ENCODE assay signal across 17 cellular contexts in the genomic region with DNA sequence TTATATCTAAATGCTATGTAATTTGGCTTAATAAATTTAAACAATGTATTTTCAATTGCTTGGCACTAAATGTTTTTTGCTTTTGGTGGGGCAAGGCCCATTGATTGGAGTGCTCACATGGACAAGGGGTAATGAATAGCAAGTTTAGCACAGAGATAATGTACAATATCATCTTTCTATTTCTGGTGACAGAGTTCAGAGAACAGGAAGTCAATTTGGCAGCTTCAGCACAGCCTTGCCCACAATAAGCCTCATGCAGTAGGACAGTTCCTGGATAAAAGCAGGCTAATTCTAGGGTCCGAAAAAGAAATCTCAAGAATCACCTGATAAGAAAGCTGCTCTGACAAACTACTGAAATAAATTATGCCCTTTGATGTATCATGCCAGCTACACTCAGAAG.
DNase-seq lines count a peak whose midpoint lies in the region; ATAC-seq and TF ChIP-seq lines count a peak whose summit lies in the region.
"Had no signal": no experiment of that assay in that cellular context is flagged by ENCODE, and none has a peak within 500 bp of the region (broad histone marks: within the 10 kb centered on the region; RNA-seq: fewer than 3 reads in every experiment).

No MANE protein-coding gene starts in this region.

- H3K36me3 ChIP-seq in heart left ventricle = no peaks in the 10 kb centered on the region
- H3K36me3 ChIP-seq: BLaER1 treated with 17β-estradiol and CSF1 and Interleukin-3, amounts not matched to agents 10 nM and 100 nM; HAP-1 had no signal

- H3K4me3 ChIP-seq in heart left ventricle = no peak overlapping the region
- H3K4me3 ChIP-seq: BLaER1 treated with 17β-estradiol and CSF1 and Interleukin-3, amounts not matched to agents 10 nM and 100 nM; GM12878; GM23248; HAP-1 had no signal

- H3K4me1 ChIP-seq in heart left ventricle = peaks cover 0 to 5% (median 0%) of the 10 kb centered on the region in 12 donors
- H3K4me1 ChIP-seq: HAP-1 had no signal

- H3K27ac ChIP-seq in heart left ventricle = peak overlapping the region in 2 of 12 donors; percentile 26 to 32
- H3K27ac ChIP-seq: BLaER1 treated with 17β-estradiol and CSF1 and Interleukin-3, amounts not matched to agents 10 nM and 100 nM; GM23248 had no signal

- no peak for DNase-seq in heart left ventricle
- no peak for DNase-seq in Right ventricle myocardium inferior (ENCODE audit: missing footprints)
- DNase-seq in Kasumi-1 (lab: John Stamatoyannopoulos, UW) = peak; percentile 30 to 53
- DNase-seq in RPMI8226 = peak; percentile 8
- no peak for DNase-seq in left ventricle myocardium superior
- no peak for DNase-seq in omental fat pad (ENCODE audit: low spot score)
- DNase-seq: 8988T; CD8-positive, alpha-beta T cell; DMS 273 treated with DMSO at 0.1 percent for 48 hours; DMS53; DND-41; EL; GM23248 had no signal

- no peaks in the 10 kb centered on the region for H3K27me3 ChIP-seq in heart left ventricle
- H3K27me3 ChIP-seq: BLaER1 treated with 17β-estradiol and CSF1 and Interleukin-3, amounts not matched to agents 10 nM and 100 nM had no signal

- H3K9me3 ChIP-seq in heart left ventricle = peaks cover 0 to 4% (median 0%) of the 10 kb centered on the region in 12 donors
- H3K9me3 ChIP-seq: HAP-1 had no signal

- peak; percentile 80 to 91 (median 90) for ATAC-seq in heart left ventricle
- ATAC-seq in Right ventricle myocardium inferior = no peak
- ATAC-seq in left ventricle myocardium superior = peak; percentile 91
- no peak for ATAC-seq in omental fat pad (ENCODE audit: low FRiP score)
- no peak for ATAC-seq in GM18517 (IDR thresholded peaks at IDR 0.05; ENCODE audit: unreplicated experiment)
- ATAC-seq: CD8-positive, alpha-beta T cell; GM12878 had no signal

- no peak for TF ChIP-seq POLR2A in heart left ventricle (IDR thresholded peaks at IDR 0.05)

- 10 to 15% (median 11%) methylated on average over 1 of the region's 1 CpG for WGBS in heart left ventricle, 4 donors

- no peak for TF ChIP-seq CTCF in heart left ventricle (IDR thresholded peaks at IDR 0.05)
- no peak for TF ChIP-seq CTCF in omental fat pad (IDR thresholded peaks at IDR 0.05)

- intact Hi-C loops in heart left ventricle (cut with DNase I) = no loop called here
- intact Hi-C loops in Right ventricle myocardium inferior (cut with DNase I) = no loop called here
- intact Hi-C loops in left ventricle myocardium superior (cut with micrococcal nuclease) = no loop called here

Comparison
In these comparisons a context has a peak if more than half of its experiments do, and no peak if none do; other contexts are left out.
1. ATAC-seq: peak in heart left ventricle (4 of 4) and left ventricle myocardium superior (single experiment); none in Right ventricle myocardium inferior (single experiment), omental fat pad (single experiment) and GM18517 (single experiment).
2. DNase-seq: peak in Kasumi-1 (2 of 2) and RPMI8226 (single experiment); none in heart left ventricle (0 of 5), Right ventricle myocardium inferior (single experiment), left ventricle myocardium superior (single experiment) and omental fat pad (single experiment).